8 cellular contexts compared by ENCODE assay signal in genomic region chr6:33298773-33299236, GRCh38. TPM values are rescaled to one million over a fixed set of nuclear protein-coding genes. Genes with fewer than 3 reads are reported as not detected.
A peak's percentile ranks its signal among the peaks of the same experiment; 100 is the strongest.
DNase-seq lines count a peak whose midpoint lies in the region; ATAC-seq, FAIRE-seq and TF ChIP-seq lines count a peak whose summit lies in the region.

A gene with protein sequence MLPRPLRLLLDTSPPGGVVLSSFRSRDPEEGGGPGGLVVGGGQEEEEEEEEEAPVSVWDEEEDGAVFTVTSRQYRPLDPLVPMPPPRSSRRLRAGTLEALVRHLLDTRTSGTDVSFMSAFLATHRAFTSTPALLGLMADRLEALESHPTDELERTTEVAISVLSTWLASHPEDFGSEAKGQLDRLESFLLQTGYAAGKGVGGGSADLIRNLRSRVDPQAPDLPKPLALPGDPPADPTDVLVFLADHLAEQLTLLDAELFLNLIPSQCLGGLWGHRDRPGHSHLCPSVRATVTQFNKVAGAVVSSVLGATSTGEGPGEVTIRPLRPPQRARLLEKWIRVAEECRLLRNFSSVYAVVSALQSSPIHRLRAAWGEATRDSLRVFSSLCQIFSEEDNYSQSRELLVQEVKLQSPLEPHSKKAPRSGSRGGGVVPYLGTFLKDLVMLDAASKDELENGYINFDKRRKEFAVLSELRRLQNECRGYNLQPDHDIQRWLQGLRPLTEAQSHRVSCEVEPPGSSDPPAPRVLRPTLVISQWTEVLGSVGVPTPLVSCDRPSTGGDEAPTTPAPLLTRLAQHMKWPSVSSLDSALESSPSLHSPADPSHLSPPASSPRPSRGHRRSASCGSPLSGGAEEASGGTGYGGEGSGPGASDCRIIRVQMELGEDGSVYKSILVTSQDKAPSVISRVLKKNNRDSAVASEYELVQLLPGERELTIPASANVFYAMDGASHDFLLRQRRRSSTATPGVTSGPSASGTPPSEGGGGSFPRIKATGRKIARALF (minus strand): TSS chr6:33298942. CDS start chr6:33298610, 332 bp downstream.

- H3K4me2 ChIP-seq in keratinocyte (ENCODE audit: control insufficient read depth, extremely low read depth, insufficient read depth, low read depth, low read length): peak within 1 kb of the TSS; percentile 89
- peak within 1 kb of the TSS; percentile 88 for H3K4me2 ChIP-seq in smooth muscle cell

- H4K20me1 ChIP-seq in keratinocyte (ENCODE audit: control insufficient read depth, extremely low read depth, insufficient read depth, low read length): no peaks in the 10 kb centered on the region
- H4K20me1 ChIP-seq in smooth muscle cell (ENCODE audit: low read depth): peaks cover 16% of the 10 kb centered on the region

- peak within 1 kb of the TSS; percentile 70 to 93 (median 91) for H3K4me3 ChIP-seq in keratinocyte (ENCODE audit: control insufficient read depth in 2 of 3, extremely low read depth in 1 of 3, insufficient read depth in 2 of 3, low read depth in 1 of 3, low read length in 3 of 3)
- H3K4me3 ChIP-seq in smooth muscle cell: peak within 1 kb of the TSS; percentile 74

- H3K36me3 ChIP-seq in KOPT-K1 (ENCODE audit: insufficient read depth, low read length) (peaks cover 59% of the 10 kb centered on the region), keratinocyte (ENCODE audit: control insufficient read depth in 2 of 2, extremely low read depth in 1 of 2, insufficient read depth in 2 of 2, low read length in 2 of 2) (peaks cover 15 to 23% of the 10 kb centered on the region in 2 experiments), smooth muscle cell (ENCODE audit: low read depth) (no peaks in the 10 kb centered on the region)

- H3K9ac ChIP-seq in keratinocyte (ENCODE audit: control insufficient read depth, extremely low read depth, insufficient read depth, low read length) (peak within 1 kb of the TSS; percentile 88), smooth muscle cell (ENCODE audit: low read depth) (peak within 1 kb of the TSS; percentile 95)

- DNase-seq in Caki2 (ENCODE audit: low read depth) (no peak), T-helper 9 cell (peak; percentile 55), cerebellum (ENCODE audit: low spot score) (peak; percentile 77), keratinocyte (ENCODE audit: low read depth, low spot score) (no peak), smooth muscle cell (lab: John Stamatoyannopoulos, UW; ENCODE audit: unreplicated experiment) (no peak)

- H3K79me2 ChIP-seq in keratinocyte (ENCODE audit: control insufficient read depth, insufficient read depth, low read length) (peaks cover 20% of the 10 kb centered on the region), smooth muscle cell (ENCODE audit: low read depth) (peaks cover 37% of the 10 kb centered on the region)

- ATAC-seq in GM21360 (IDR thresholded peaks at IDR 0.05; ENCODE audit: unreplicated experiment) (peak; percentile 13), GM21825 (IDR thresholded peaks at IDR 0.05; ENCODE audit: unreplicated experiment) (no peak)

- H3K4me1 ChIP-seq in keratinocyte (ENCODE audit: control insufficient read depth, extremely low read depth, insufficient read depth, low read length) (peaks cover 14% of the 10 kb centered on the region), smooth muscle cell (ENCODE audit: low read depth) (peaks cover 9% of the 10 kb centered on the region)

- no peaks in the 10 kb centered on the region for H3K9me1 ChIP-seq in keratinocyte (ENCODE audit: control insufficient read depth, extremely low read depth, insufficient read depth, low read length)

- FAIRE-seq in keratinocyte (lab: Jason Lieb, UNC): no peak

- H2AFZ ChIP-seq in keratinocyte (ENCODE audit: control insufficient read depth, low read length) (peak within 1 kb of the TSS; percentile 70), smooth muscle cell (ENCODE audit: low read depth) (peak within 1 kb of the TSS; percentile 14)

- H3K9me3 ChIP-seq in KOPT-K1 (ENCODE audit: insufficient read depth, low read length, poor library complexity, severe bottlenecking) (no peaks in the 10 kb centered on the region), keratinocyte (ENCODE audit: control insufficient read depth, low read depth, low read length) (no peaks in the 10 kb centered on the region), smooth muscle cell (replicated peaks; ENCODE audit: low read depth) (no peaks in the 10 kb centered on the region)

- H3K27me3 ChIP-seq in keratinocyte (ENCODE audit: control insufficient read depth, extremely low read depth, insufficient read depth, low read length) (no peaks in the 10 kb centered on the region), smooth muscle cell (ENCODE audit: low read depth) (no peaks in the 10 kb centered on the region)

- in situ Hi-C loops in Caki2 (cut with HindIII; ENCODE audit: low pct_unique_long_range_greater_than_20kb, low sequenced_read_pairs): no loop called here

- dilution Hi-C loops in keratinocyte (cut with MboI; ENCODE audit: extremely low pct_ligation_motif_present, low sequenced_read_pairs): no loop called here

- H3K27ac ChIP-seq in KOPT-K1 (ENCODE audit: low read depth, low read length, poor library complexity, severe bottlenecking) (peak within 1 kb of the TSS; percentile 96), keratinocyte (ENCODE audit: control insufficient read depth, insufficient read depth, low read length) (peak within 1 kb of the TSS; percentile 89), smooth muscle cell (ENCODE audit: low read depth) (peak within 1 kb of the TSS; percentile 95)

- TF ChIP-seq CTCF in keratinocyte (optimal IDR thresholded peaks at IDR 0.05 in 1 of 3, IDR thresholded peaks at IDR 0.05 in 1 of 3, conservative IDR thresholded peaks at IDR 0.05 in 1 of 3; ENCODE audit: extremely low read depth in 1 of 3, insufficient read depth in 2 of 3, low read length in 3 of 3): no peak
- no peak for TF ChIP-seq CTCF in smooth muscle cell (IDR thresholded peaks at IDR 0.05; ENCODE audit: borderline replicate concordance, insufficient read depth, poor library complexity, severe bottlenecking)

- peaks cover 5% of the 10 kb centered on the region for H3F3A ChIP-seq in smooth muscle cell (ENCODE audit: low read depth)

- under 1% methylated on average over 17 of the region's 34 CpGs for WGBS in smooth muscle cell (ENCODE audit: low lambda C conversion rate)

RNA-seq across cellular contexts. Expression of the gene that starts here (rescaled TPM):
- total RNA-seq in Caki2 (2014; rRNA removed; shearing (Covaris generic); ENCODE audit: low replicate concordance): 38.8 and 53.7 TPM in 2 replicates
- total RNA-seq in cerebellum (25.3 TPM), smooth muscle cell (21.8 and 31.9 TPM in 2 replicates)
- polyA plus RNA-seq in keratinocyte (33.6 to 57.3 TPM (median 35.8 TPM) in 3 replicates), smooth muscle cell (55.6 and 58.7 TPM in 2 replicates)
- 10.8 TPM for polyA plus RNA-seq in keratinocyte (2011; ENCODE audit: low read depth)
- 24.7 and 34.6 TPM in 2 replicates for polyA plus RNA-seq in keratinocyte (2011; cell fraction: cytosol; rRNA removed)
- polyA plus RNA-seq in keratinocyte (2011; cell fraction: nucleus; rRNA removed): 107 and 125 TPM in 2 replicates
- 31.8 and 45.3 TPM in 2 replicates for polyA plus RNA-seq in keratinocyte (2012; ENCODE audit: low replicate concordance)
- 39.6 to 64.0 TPM (median 56.8 TPM) in 3 replicates for polyA minus RNA-seq in keratinocyte
- 48.2 TPM for polyA minus RNA-seq in keratinocyte (2011; cell fraction: cytosol; rRNA and poly(A)+ RNA removed)
- polyA minus RNA-seq in keratinocyte (2011; cell fraction: nucleus; rRNA and poly(A)+ RNA removed): 35.5 and 41.4 TPM in 2 replicates

Comparison
In these comparisons a context has a peak if more than half of its experiments do, and no peak if none do; other contexts are left out.
1. DNase-seq: peak in T-helper 9 cell (single experiment) and cerebellum (single experiment); none in Caki2 (single experiment), keratinocyte (single experiment) and smooth muscle cell (single experiment).
2. Peak in every context shown above with its lines, with median percentiles within 50 percentile points of each other: H3K27ac ChIP-seq.